22 cellular contexts compared by ENCODE assay signal in genomic region chr4:83606435-83606834, GRCh38.
A peak's percentile ranks its signal among the peaks of the same experiment; 100 is the strongest.
DNase-seq lines count a peak whose midpoint lies in the region; ATAC-seq and TF ChIP-seq lines count a peak whose summit lies in the region.
"Had no signal": no experiment of that assay in that cellular context is flagged by ENCODE, and none has a peak within 500 bp of the region (broad histone marks: within the 10 kb centered on the region; RNA-seq: fewer than 3 reads in every experiment).

No MANE protein-coding gene starts in this region.

- TF ChIP-seq POLR2A in spleen (IDR thresholded peaks at IDR 0.05), result no peak

- intact Hi-C loops in heart right ventricle (cut with DNase I), result no loop called here
- intact Hi-C loops in spleen (cut with DNase I; ENCODE audit: low total_unique reads), result no loop called here
- intact Hi-C loops in upper lobe of right lung (cut with DNase I), result no loop called here

- ATAC-seq in heart right ventricle (no peak), upper lobe of right lung (no peak)
- ATAC-seq: K562 had no signal

- H3K9me3 ChIP-seq in heart right ventricle (peaks cover 0 to 13% (median 0%) of the 10 kb centered on the region in 11 donors), right atrium auricular region (peaks cover 0 to 9% of the 10 kb centered on the region in 2 donors), muscle layer of colon (ENCODE audit: low read length) (no peaks in the 10 kb centered on the region), spleen (peaks cover 0 to 10% (median 6%) of the 10 kb centered on the region in 8 donors), upper lobe of right lung (no peaks in the 10 kb centered on the region)
- H3K9me3 ChIP-seq: SJCRH30 had no signal

- H3K27me3 ChIP-seq in heart right ventricle (no peaks in the 10 kb centered on the region), right atrium auricular region (no peaks in the 10 kb centered on the region), muscle layer of colon (ENCODE audit: control insufficient read depth in 1 of 2, insufficient read depth in 2 of 2, low read length in 2 of 2) (no peaks in the 10 kb centered on the region), spleen (replicated peaks in 1 of 7) (no peaks in the 10 kb centered on the region), upper lobe of right lung (no peaks in the 10 kb centered on the region)
- H3K27me3 ChIP-seq: SJCRH30 had no signal

- peaks cover 0 to 33% (median 6%) of the 10 kb centered on the region in 9 donors for H3K4me1 ChIP-seq in heart right ventricle
- H3K4me1 ChIP-seq in right atrium auricular region, result peaks cover 0 to 8% of the 10 kb centered on the region in 2 donors
- peaks cover 5% of the 10 kb centered on the region for H3K4me1 ChIP-seq in muscle layer of colon (ENCODE audit: insufficient read depth, low read length)
- H3K4me1 ChIP-seq in spleen, result peaks cover 0 to 7% (median 0%) of the 10 kb centered on the region in 6 donors
- no peaks in the 10 kb centered on the region for H3K4me1 ChIP-seq in upper lobe of right lung
- H3K4me1 ChIP-seq: SJCRH30 had no signal

- peaks cover 0 to 25% (median 0%) of the 10 kb centered on the region in 9 donors for H3K36me3 ChIP-seq in heart right ventricle
- peaks cover 4% of the 10 kb centered on the region for H3K36me3 ChIP-seq in right atrium auricular region
- no peaks in the 10 kb centered on the region for H3K36me3 ChIP-seq in muscle layer of colon (ENCODE audit: insufficient read depth, low read length)
- peaks cover 0 to 13% (median 0%) of the 10 kb centered on the region in 6 donors for H3K36me3 ChIP-seq in spleen
- no peaks in the 10 kb centered on the region for H3K36me3 ChIP-seq in upper lobe of right lung
- H3K36me3 ChIP-seq: SJCRH30 had no signal

- TF ChIP-seq CTCF in heart right ventricle (IDR thresholded peaks at IDR 0.05) (no peak), right atrium auricular region (IDR thresholded peaks at IDR 0.05) (no peak), spleen (IDR thresholded peaks at IDR 0.05 in 8 of 11, conservative IDR thresholded peaks at IDR 0.05 in 3 of 11) (no peak), upper lobe of right lung (IDR thresholded peaks at IDR 0.05) (no peak)

- DNase-seq in heart right ventricle, result no peak
- no peak for DNase-seq in right atrium auricular region (ENCODE audit: low spot score)
- DNase-seq in renal cortical epithelial cell (ENCODE audit: low read depth), result peak; percentile 15
- DNase-seq in NCI-H1436 (lab: John Stamatoyannopoulos, UW), result no peak
- DNase-seq in spleen, result no peak
- no peak for DNase-seq in upper lobe of right lung
- DNase-seq: Calu3, DMS79 treated with DMSO at 0.1 percent for 48 hours, GF-D8, MV-4-11, NCI-H1105, NCI-H146, NCI-H1930, NCI-H2107, NCI-H446, NCI-H524 treated with DMSO at 0.1 percent for 48 hours, NCI-H774, PC-3, SJCRH30 had no signal

- H3K27ac ChIP-seq in heart right ventricle, result peak overlapping the region in 6 of 10 donors; percentile 17 to 61 (median 26)
- peak overlapping the region in 1 of 2 donors; percentile 62 for H3K27ac ChIP-seq in right atrium auricular region
- peak overlapping the region; percentile 21 for H3K27ac ChIP-seq in muscle layer of colon (ENCODE audit: low read depth, low read length)
- no peak overlapping the region for H3K27ac ChIP-seq in spleen
- no peak overlapping the region for H3K27ac ChIP-seq in upper lobe of right lung
- H3K27ac ChIP-seq: 22Rv1, SJCRH30 had no signal

- H3K4me3 ChIP-seq in heart right ventricle, result no peak overlapping the region
- no peak overlapping the region for H3K4me3 ChIP-seq in right atrium auricular region
- H3K4me3 ChIP-seq in muscle layer of colon (ENCODE audit: low read depth in 1 of 2, low read length in 2 of 2), result no peak overlapping the region
- H3K4me3 ChIP-seq in spleen, result no peak overlapping the region
- H3K4me3 ChIP-seq in upper lobe of right lung, result no peak overlapping the region
- H3K4me3 ChIP-seq: K562, SJCRH30 had no signal

- H3K9ac ChIP-seq in muscle layer of colon (ENCODE audit: low read length), result no peak overlapping the region

Comparison
In these comparisons a context has a peak if more than half of its experiments do, and no peak if none do; other contexts are left out.
1. H3K27ac ChIP-seq: peak in heart right ventricle (6 of 10) and muscle layer of colon (single experiment); none in spleen (0 of 8) and upper lobe of right lung (single experiment).